ENCODE assay signal across 8 cellular contexts in the genomic region with DNA sequence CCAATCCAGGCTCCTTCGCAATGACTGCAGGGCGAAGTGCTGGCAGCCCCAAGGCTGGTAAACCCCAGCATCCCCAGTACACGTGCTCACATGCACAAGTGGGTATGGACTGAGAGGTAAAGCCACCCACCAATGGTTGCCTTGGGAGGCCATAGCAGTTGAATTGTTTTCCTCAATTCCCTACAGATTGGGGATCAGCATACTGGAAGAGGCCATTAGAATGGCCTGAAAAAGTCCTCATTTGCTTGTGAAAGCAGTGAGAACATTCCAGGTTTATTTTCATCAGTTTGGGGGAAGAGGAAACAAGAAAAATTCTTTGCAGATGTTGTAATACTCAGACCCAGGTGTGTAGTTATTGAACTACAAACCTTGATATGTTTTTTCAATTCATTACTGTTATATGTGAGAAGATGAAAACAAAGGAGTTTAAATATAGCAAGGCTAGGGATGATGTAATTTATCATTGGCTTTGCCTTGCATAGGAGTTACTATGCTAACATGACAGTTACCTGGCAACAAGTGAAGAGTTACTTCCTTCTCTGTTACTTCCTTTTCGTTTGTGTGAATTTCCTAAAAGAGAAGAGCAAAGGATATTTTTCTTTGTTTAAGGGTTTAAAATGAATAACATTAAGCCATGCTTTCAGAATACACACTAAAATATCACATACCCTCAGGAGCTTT. TPM values are rescaled to one million over a fixed set of nuclear protein-coding genes. Genes with fewer than 3 reads are reported as not detected.
A peak's percentile ranks its signal among the peaks of the same experiment; 100 is the strongest.
DNase-seq lines count a peak whose midpoint lies in the region; ATAC-seq and TF ChIP-seq lines count a peak whose summit lies in the region.

No MANE protein-coding gene starts in this region.

- TF ChIP-seq CTCF in LNCaP clone FGC (IDR thresholded peaks at IDR 0.05; ENCODE audit: control insufficient read depth, extremely low read depth, insufficient read depth) (no peak), body of pancreas (IDR thresholded peaks at IDR 0.05) (no peak)

- peaks cover 41% of the 10 kb centered on the region for H3K4me1 ChIP-seq in body of pancreas

- H3K27me3 ChIP-seq in body of pancreas = no peaks in the 10 kb centered on the region

- peak overlapping the region; percentile 59 to 87 (median 80) for H3K27ac ChIP-seq in body of pancreas

- DNase-seq in Right ventricle myocardium inferior (ENCODE audit: missing footprints) (no peak), cardiac septum (ENCODE audit: low spot score) (no peak), LNCaP clone FGC (ENCODE audit: low read depth) (peak; percentile 69), body of pancreas (no peak), left kidney (ENCODE audit: low read depth, low spot score) (peak; percentile 40), DMS114 treated with DMSO at 0.1 percent for 48 hours (lab: John Stamatoyannopoulos, UW; ENCODE audit: unreplicated experiment) (no peak), foreskin melanocyte (no peak)

- no peaks in the 10 kb centered on the region for H3K9me3 ChIP-seq in body of pancreas

- H3K36me3 ChIP-seq in body of pancreas (replicated peaks in 1 of 2; ENCODE audit: insufficient read depth in 1 of 2, low read depth in 2 of 2) = peaks cover 8 to 10% of the 10 kb centered on the region in 2 donors

- H3K4me3 ChIP-seq in LNCaP clone FGC (ENCODE audit: low read depth, low read length) = no peak overlapping the region
- H3K4me3 ChIP-seq in body of pancreas = no peak overlapping the region

- TF ChIP-seq POLR2A in body of pancreas (IDR thresholded peaks at IDR 0.05) = no peak

- intact Hi-C loops in Right ventricle myocardium inferior (cut with DNase I) (no loop called here), cardiac septum (cut with DNase I) (no loop called here), body of pancreas (cut with DNase I) (no loop called here)

- ATAC-seq in Right ventricle myocardium inferior = peak; percentile 52
- ATAC-seq in body of pancreas = peak; percentile 91
- ATAC-seq in HG02623 (IDR thresholded peaks at IDR 0.05; ENCODE audit: unreplicated experiment) = no peak

- WGBS in body of pancreas, 2 donors = 54 to 68% methylated on average over 4 of the region's 4 CpGs

RNA-seq across cellular contexts. Expression of a gene that starts 36.4 kb away (rescaled TPM):
- total RNA-seq in Right ventricle myocardium inferior = 18.7 TPM
- 27.2 TPM for total RNA-seq in cardiac septum
- 10 to 100 TPM; 31.1 to 65.6 TPM for total RNA-seq in body of pancreas

Comparison
In these comparisons a context has a peak if more than half of its experiments do, and no peak if none do; other contexts are left out.
1. DNase-seq: peak in LNCaP clone FGC (single experiment) and left kidney (single experiment); none in Right ventricle myocardium inferior (single experiment), cardiac septum (single experiment), body of pancreas (0 of 4), DMS114 treated with DMSO at 0.1 percent for 48 hours (single experiment) and foreskin melanocyte (single experiment).